Comparison of ENCODE assay signal across 10 cellular contexts in the genomic region with DNA sequence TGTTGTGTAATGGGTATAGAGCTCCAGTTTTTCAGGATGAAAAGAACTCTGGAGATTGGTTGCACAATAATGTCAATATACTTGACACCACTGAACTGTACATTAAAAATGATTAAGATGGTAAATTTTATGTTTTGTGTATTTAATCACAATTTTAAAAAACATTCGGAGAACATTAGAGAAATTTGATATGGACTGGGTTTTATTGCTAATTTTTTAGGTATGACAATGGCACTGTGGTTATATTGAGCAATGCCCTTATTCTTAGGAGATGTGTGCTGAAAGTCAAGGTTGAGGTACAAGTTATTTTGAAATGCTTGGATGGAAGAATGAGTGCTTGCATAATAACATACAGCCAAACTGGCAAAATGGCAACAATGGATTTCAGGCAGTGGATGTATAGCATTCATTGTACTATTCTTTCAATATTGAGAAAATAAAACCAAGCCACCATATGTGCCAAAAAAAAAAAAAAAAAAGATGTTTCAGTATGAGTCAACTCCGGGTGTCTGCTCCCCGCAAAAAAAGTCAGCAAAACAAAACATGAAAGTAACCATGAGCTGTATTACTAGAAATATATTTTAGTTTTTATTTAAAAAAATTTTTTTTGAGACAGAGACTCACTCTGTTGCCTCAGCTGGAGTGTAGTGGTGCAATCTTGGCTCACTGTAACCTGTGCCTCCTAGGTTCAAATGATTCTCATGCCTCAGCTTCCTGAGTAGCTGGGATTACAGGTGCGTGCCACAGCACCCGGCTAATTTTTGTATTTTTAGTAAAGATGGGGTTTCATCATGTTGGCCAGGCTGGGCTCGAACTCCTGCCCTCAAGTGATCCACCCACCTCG. TPM values are rescaled to one million over a fixed set of nuclear protein-coding genes. Genes with fewer than 3 reads are reported as not detected.
DNase-seq lines count a peak whose midpoint lies in the region; ATAC-seq and TF ChIP-seq lines count a peak whose summit lies in the region.
"Had no signal": no experiment of that assay in that cellular context is flagged by ENCODE, and none has a peak within 500 bp of the region (broad histone marks: within the 10 kb centered on the region; RNA-seq: fewer than 3 reads in every experiment).

No MANE protein-coding gene starts in this region.

- no peak overlapping the region for H3K27ac Mint-ChIP-seq in CD4-positive, alpha-beta T cell

- no peaks in the 10 kb centered on the region for H3F3A ChIP-seq in PC-3 (ENCODE audit: low read length, unreplicated experiment)

- H3K4me2 ChIP-seq in PC-3 (ENCODE audit: low read length) (peak overlapping the region; percentile 23), mammary epithelial cell (ENCODE audit: insufficient read depth, low read depth, low read length) (peak overlapping the region; percentile 35)

- peaks cover 59% of the 10 kb centered on the region for H3K27me3 Mint-ChIP-seq in CD4-positive, alpha-beta T cell

- peaks cover 7% of the 10 kb centered on the region for H3K27me3 ChIP-seq in CD4-positive, alpha-beta T cell (ENCODE audit: control insufficient read depth, insufficient read depth, low read length)
- H3K27me3 ChIP-seq in PC-3 (ENCODE audit: low read length) (no peaks in the 10 kb centered on the region), mammary epithelial cell (ENCODE audit: insufficient read depth, low read length) (peaks cover 3% of the 10 kb centered on the region), HAP-1 (ENCODE audit: low read depth) (peaks cover 23% of the 10 kb centered on the region)

- no peak overlapping the region for H3K27ac ChIP-seq in CD4-positive, alpha-beta T cell (ENCODE audit: low read depth, low read length)
- peak overlapping the region; percentile 56 for H3K27ac ChIP-seq in PC-3 (ENCODE audit: low read length)
- no peak overlapping the region for H3K27ac ChIP-seq in mammary epithelial cell (ENCODE audit: insufficient read depth, low read depth, low read length)
- H3K27ac ChIP-seq: gastroesophageal sphincter had no signal

- no peaks in the 10 kb centered on the region for H3K9me3 Mint-ChIP-seq in CD4-positive, alpha-beta T cell

- H3K36me3 Mint-ChIP-seq in CD4-positive, alpha-beta T cell (ENCODE audit: low read depth) = no peaks in the 10 kb centered on the region

- peak; percentile 81 for ATAC-seq in CD4-positive, alpha-beta T cell (ENCODE audit: poor library complexity)
- ATAC-seq in GM21423 (IDR thresholded peaks at IDR 0.05; ENCODE audit: unreplicated experiment) (peak; percentile 43), PC-3 (peak; percentile 40), GM19452 (IDR thresholded peaks at IDR 0.05; ENCODE audit: unreplicated experiment) (no peak), GM21529 (IDR thresholded peaks at IDR 0.05; ENCODE audit: unreplicated experiment) (no peak)
- ATAC-seq: gastroesophageal sphincter had no signal

- no peak overlapping the region for H2AFZ ChIP-seq in PC-3 (ENCODE audit: low read length)
- H2AFZ ChIP-seq in mammary epithelial cell (ENCODE audit: low read depth, low read length) = no peak overlapping the region

- H3K79me2 ChIP-seq in PC-3 (ENCODE audit: low read length) (no peaks in the 10 kb centered on the region), mammary epithelial cell (ENCODE audit: insufficient read depth, low read length) (no peaks in the 10 kb centered on the region)

- no peaks in the 10 kb centered on the region for H3K9me2 ChIP-seq in PC-3 (replicated peaks; ENCODE audit: low read length)

- no peaks in the 10 kb centered on the region for H4K20me1 ChIP-seq in PC-3 (ENCODE audit: low read length)
- no peaks in the 10 kb centered on the region for H4K20me1 ChIP-seq in mammary epithelial cell (ENCODE audit: insufficient read depth, low read length)

- no peak overlapping the region for H3K4me3 ChIP-seq in PC-3 (ENCODE audit: low read length)
- H3K4me3 ChIP-seq in mammary epithelial cell (replicated peaks in 1 of 3; ENCODE audit: insufficient read depth in 1 of 3, low read depth in 2 of 3, low read length in 3 of 3) = no peak overlapping the region
- no peak overlapping the region for H3K4me3 ChIP-seq in HAP-1
- H3K4me3 ChIP-seq: gastroesophageal sphincter had no signal

- intact Hi-C loops in CD4-positive, alpha-beta T cell (cut with DNase I, micrococcal nuclease) = no loop called here
- intact Hi-C loops in PC-3 (cut with micrococcal nuclease) = no loop called here
- intact Hi-C loops in mammary epithelial cell (cut with micrococcal nuclease) = no loop called here

- H3K9me3 ChIP-seq in CD4-positive, alpha-beta T cell (ENCODE audit: control insufficient read depth, low read length) = no peaks in the 10 kb centered on the region
- H3K9me3 ChIP-seq in PC-3 (ENCODE audit: low read length) (no peaks in the 10 kb centered on the region), mammary epithelial cell (replicated peaks; ENCODE audit: insufficient read depth, low read length) (no peaks in the 10 kb centered on the region), HAP-1 (no peaks in the 10 kb centered on the region)
- H3K9me3 ChIP-seq: gastroesophageal sphincter had no signal

- peak in 6 of 10 experiments; percentile 6 to 38 (median 22) for DNase-seq in CD4-positive, alpha-beta T cell
- DNase-seq in PC-3 (peak; percentile 92), mammary epithelial cell (peak; percentile 82), HAP-1 (ENCODE audit: low spot score in 2 of 2) (no peak), CD1c-positive myeloid dendritic cell (ENCODE audit: extremely low spot score) (no peak)
- DNase-seq: retina had no signal

- POLR2A ChIA-PET in CD4-positive, alpha-beta T cell (lab: Charles Lee) = interaction anchor here (0.6 to 0.8 kb wide), 2 partner anchors 11 to 18 kb away, joined by 3 to 4 read pairs; no protein-coding TSS in a partner anchor
- POLR2A ChIA-PET in PC-3 (lab: Charles Lee; ENCODE audit: unreplicated experiment) = interaction anchor here (0.7 kb wide), 2 partner anchors 10 to 233 kb away, joined by 15 to 23 read pairs; no protein-coding TSS in a partner anchor

- H3K9ac ChIP-seq in PC-3 (ENCODE audit: low read length) (no peak overlapping the region), mammary epithelial cell (ENCODE audit: insufficient read depth, low read length) (no peak overlapping the region)

- dilution Hi-C loops in mammary epithelial cell (cut with HindIII; ENCODE audit: low sequenced_read_pairs) = no loop called here

- H3K4me3 Mint-ChIP-seq in CD4-positive, alpha-beta T cell = no peak overlapping the region

- in situ Hi-C loops in mammary epithelial cell (cut with MboI; ENCODE audit: low sequenced_read_pairs in 2 of 2) (no loop called here), HAP-1 (cut with MboI; ENCODE audit: low sequenced_read_pairs) (no loop called here)

- BruUV-seq in PC-3 (replicated peaks; lab: Mats Ljungman, UMichigan) (no TSS peak), mammary epithelial cell (replicated peaks; lab: Mats Ljungman, UMichigan) (no TSS peak)

- H3K4me1 ChIP-seq in PC-3 (ENCODE audit: insufficient read depth, low read length) = peaks cover 26% of the 10 kb centered on the region
- H3K4me1 ChIP-seq in mammary epithelial cell (ENCODE audit: insufficient read depth, low read length) = peaks cover 7% of the 10 kb centered on the region
- peaks cover 8% of the 10 kb centered on the region for H3K4me1 ChIP-seq in HAP-1

- CTCF ChIA-PET in CD4-positive, alpha-beta T cell (lab: Charles Lee) = interaction anchor here (0.6 to 0.9 kb wide), 3 partner anchors 13 to 102 kb away, joined by 3 to 4 read pairs (median 3); no protein-coding TSS in a partner anchor
- CTCF ChIA-PET in PC-3 (lab: Charles Lee) (interaction anchor here (0.6 to 0.7 kb wide), 2 partner anchors 10 to 25 kb away, joined by 5 to 8 read pairs; no protein-coding TSS in a partner anchor), mammary epithelial cell (lab: Charles Lee; ENCODE audit: low non-redundant PET) (no interaction called here)

- TF ChIP-seq CTCF in CD4-positive, alpha-beta T cell (IDR thresholded peaks at IDR 0.05) = no peak
- TF ChIP-seq CTCF in PC-3 (conservative IDR thresholded peaks at IDR 0.05; ENCODE audit: low read depth, low read length) = no peak
- no peak for TF ChIP-seq CTCF in mammary epithelial cell (conservative IDR thresholded peaks at IDR 0.05 in 1 of 2, IDR thresholded peaks at IDR 0.05 in 1 of 2; ENCODE audit: extremely low read depth in 1 of 2, insufficient read depth in 1 of 2, low read depth in 1 of 2, low read length in 2 of 2)

- peaks cover 11% of the 10 kb centered on the region for H3K4me1 Mint-ChIP-seq in CD4-positive, alpha-beta T cell (ENCODE audit: low read depth)

- H3K36me3 ChIP-seq in PC-3 (ENCODE audit: low read depth, low read length) (no peaks in the 10 kb centered on the region), mammary epithelial cell (ENCODE audit: insufficient read depth, low read length) (no peaks in the 10 kb centered on the region), HAP-1 (replicated peaks) (no peaks in the 10 kb centered on the region)
- H3K36me3 ChIP-seq: gastroesophageal sphincter had no signal

- WGBS in mammary epithelial cell (ENCODE audit: low coverage, missing lambda C conversion rate) = 28% methylated on average over 7 of the region's 7 CpGs

RNA-seq across cellular contexts. Expression of gene HOXB1, which starts 19.8 kb away (rescaled TPM):
- total RNA-seq in CD4-positive, alpha-beta T cell = not detected
- not detected in 2 replicates for total RNA-seq in PC-3 (2014; rRNA removed)
- not detected for total RNA-seq in mammary epithelial cell
- not detected for polyA plus RNA-seq in mammary epithelial cell
- polyA minus RNA-seq in mammary epithelial cell = not detected
- total RNA-seq: gastroesophageal sphincter had no signal

RNA-seq across cellular contexts. Expression of gene HOXB2, which starts 33.9 kb away (rescaled TPM):
- 1 to 10 TPM; 4.8 to 4.9 TPM for total RNA-seq in CD4-positive, alpha-beta T cell
- total RNA-seq in PC-3 (2014; rRNA removed) (1.1 TPM in 1 of 2 replicates, not detected in the other), mammary epithelial cell (10 to 100 TPM in 1 of 2 donors, 1 to 10 TPM in 1; 3.3 to 18.9 TPM)
- polyA plus RNA-seq in mammary epithelial cell = 6.7 TPM
- 2.8 TPM for polyA minus RNA-seq in mammary epithelial cell

Comparison
In these comparisons a context has a peak if more than half of its experiments do, and no peak if none do; other contexts are left out.
1. ATAC-seq: peak in CD4-positive, alpha-beta T cell (single experiment), GM21423 (single experiment) and PC-3 (single experiment); none in GM19452 (single experiment) and GM21529 (single experiment).
2. DNase-seq: peak in CD4-positive, alpha-beta T cell (6 of 10), PC-3 (single experiment) and mammary epithelial cell (single experiment); none in HAP-1 (0 of 2) and CD1c-positive myeloid dendritic cell (single experiment).